1 cellular context compared by ENCODE assay signal in the genomic region with DNA sequence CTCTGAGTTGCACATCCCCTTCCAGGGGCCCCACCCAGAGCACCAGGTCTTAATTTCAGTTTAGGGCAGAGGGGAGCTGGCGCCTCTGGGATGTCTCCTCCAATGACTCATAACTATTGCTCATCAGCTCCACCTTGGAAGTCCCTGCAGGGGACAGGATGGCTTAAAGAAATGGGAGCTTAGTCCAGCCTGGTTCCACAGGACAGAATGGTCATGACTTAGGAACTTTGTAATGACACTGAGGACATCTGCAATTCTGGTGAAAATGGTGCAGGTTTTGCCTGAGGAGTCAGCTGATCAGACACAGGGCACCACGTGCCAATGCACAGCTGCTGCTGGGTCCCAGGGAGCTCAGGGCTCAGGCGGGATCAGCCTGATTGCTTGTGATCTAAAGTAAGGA.
TF ChIP-seq lines count a peak whose summit lies in the region.

No MANE protein-coding gene starts in this region.

TF ChIP-seq in K562, 482 proteins besides CTCF, POLR2A, EP300 and RAD21 (continues in another document):
- TF ChIP-seq ARID1B (IDR thresholded peaks at IDR 0.05) = peak; percentile 53
- TF ChIP-seq DPF2 (IDR thresholded peaks at IDR 0.05) = peak; percentile 55
- peak; percentile 31; the same call in 1 of the 2 replicates for TF ChIP-seq SMARCE1 (IDR thresholded peaks at IDR 0.05)
- peak; percentile 63; the same call in 1 of the 2 replicates for TF ChIP-seq SMARCA4 (IDR thresholded peaks at IDR 0.05)
- no peak for TF ChIP-seq NR2C1 (IDR thresholded peaks at IDR 0.05)
- 0 out of 2 replicates have a peak, but pooled peaks have one; percentile 19 for TF ChIP-seq NR2C1 (tag; IDR thresholded peaks at IDR 0.05)
- TF ChIP-seq CC2D1A (IDR thresholded peaks at IDR 0.05) = no peak
- no peak for TF ChIP-seq BRF1 (IDR thresholded peaks at IDR 0.05; ENCODE audit: borderline replicate concordance, extremely low read depth, insufficient read length)
- TF ChIP-seq TCFL5 (CRISPR knock-in tag; conservative IDR thresholded peaks at IDR 0.05) = no peak
- TF ChIP-seq, protein P1, sequence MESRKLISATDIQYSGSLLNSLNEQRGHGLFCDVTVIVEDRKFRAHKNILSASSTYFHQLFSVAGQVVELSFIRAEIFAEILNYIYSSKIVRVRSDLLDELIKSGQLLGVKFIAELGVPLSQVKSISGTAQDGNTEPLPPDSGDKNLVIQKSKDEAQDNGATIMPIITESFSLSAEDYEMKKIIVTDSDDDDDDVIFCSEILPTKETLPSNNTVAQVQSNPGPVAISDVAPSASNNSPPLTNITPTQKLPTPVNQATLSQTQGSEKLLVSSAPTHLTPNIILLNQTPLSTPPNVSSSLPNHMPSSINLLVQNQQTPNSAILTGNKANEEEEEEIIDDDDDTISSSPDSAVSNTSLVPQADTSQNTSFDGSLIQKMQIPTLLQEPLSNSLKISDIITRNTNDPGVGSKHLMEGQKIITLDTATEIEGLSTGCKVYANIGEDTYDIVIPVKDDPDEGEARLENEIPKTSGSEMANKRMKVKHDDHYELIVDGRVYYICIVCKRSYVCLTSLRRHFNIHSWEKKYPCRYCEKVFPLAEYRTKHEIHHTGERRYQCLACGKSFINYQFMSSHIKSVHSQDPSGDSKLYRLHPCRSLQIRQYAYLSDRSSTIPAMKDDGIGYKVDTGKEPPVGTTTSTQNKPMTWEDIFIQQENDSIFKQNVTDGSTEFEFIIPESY (CRISPR knock-in tag; IDR thresholded peaks at IDR 0.05) = peak; percentile 47; the same call in 1 of the 2 replicates
- no peak for TF ChIP-seq HCFC1 (IDR thresholded peaks at IDR 0.05; ENCODE audit: low read depth, low read length)
- TF ChIP-seq, protein P2, sequence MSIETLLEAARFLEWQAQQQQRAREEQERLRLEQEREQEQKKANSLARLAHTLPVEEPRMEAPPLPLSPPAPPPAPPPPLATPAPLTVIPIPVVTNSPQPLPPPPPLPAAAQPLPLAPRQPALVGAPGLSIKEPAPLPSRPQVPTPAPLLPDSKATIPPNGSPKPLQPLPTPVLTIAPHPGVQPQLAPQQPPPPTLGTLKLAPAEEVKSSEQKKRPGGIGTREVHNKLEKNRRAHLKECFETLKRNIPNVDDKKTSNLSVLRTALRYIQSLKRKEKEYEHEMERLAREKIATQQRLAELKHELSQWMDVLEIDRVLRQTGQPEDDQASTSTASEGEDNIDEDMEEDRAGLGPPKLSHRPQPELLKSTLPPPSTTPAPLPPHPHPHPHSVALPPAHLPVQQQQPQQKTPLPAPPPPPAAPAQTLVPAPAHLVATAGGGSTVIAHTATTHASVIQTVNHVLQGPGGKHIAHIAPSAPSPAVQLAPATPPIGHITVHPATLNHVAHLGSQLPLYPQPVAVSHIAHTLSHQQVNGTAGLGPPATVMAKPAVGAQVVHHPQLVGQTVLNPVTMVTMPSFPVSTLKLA (conservative IDR thresholded peaks at IDR 0.05) = peak in 1 of 2 experiments; percentile 32; a peak in 1 of 4 replicates
- no peak for TF ChIP-seq MEF2A (IDR thresholded peaks at IDR 0.05; ENCODE audit: control insufficient read depth, low read depth, low read length)
- TF ChIP-seq TAF9B (IDR thresholded peaks at IDR 0.05; ENCODE audit: partially characterized antibody) = no peak
- TF ChIP-seq JUND (IDR thresholded peaks at IDR 0.05; ENCODE audit: borderline replicate concordance, low read depth, low read length) = peak; percentile 92
- TF ChIP-seq JUND (tag; IDR thresholded peaks at IDR 0.05; ENCODE audit: borderline replicate concordance, low read depth, low read length) = peak; percentile 85; the same call in 2 of the 3 replicates
- TF ChIP-seq, protein P3, sequence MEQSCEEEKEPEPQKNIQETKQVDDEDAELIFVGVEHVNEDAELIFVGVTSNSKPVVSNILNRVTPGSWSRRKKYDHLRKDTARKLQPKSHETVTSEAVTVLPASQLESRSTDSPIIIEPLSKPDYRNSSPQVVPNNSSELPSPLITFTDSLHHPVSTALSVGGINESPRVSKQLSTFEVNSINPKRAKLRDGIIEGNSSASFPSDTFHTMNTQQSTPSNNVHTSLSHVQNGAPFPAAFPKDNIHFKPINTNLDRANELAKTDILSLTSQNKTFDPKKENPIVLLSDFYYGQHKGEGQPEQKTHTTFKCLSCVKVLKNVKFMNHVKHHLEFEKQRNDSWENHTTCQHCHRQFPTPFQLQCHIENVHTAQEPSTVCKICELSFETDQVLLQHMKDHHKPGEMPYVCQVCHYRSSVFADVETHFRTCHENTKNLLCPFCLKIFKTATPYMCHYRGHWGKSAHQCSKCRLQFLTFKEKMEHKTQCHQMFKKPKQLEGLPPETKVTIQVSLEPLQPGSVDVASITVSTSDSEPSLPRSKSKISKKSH (CRISPR knock-in tag; IDR thresholded peaks at IDR 0.05) = no peak
- TF ChIP-seq CBFA2T2 (conservative IDR thresholded peaks at IDR 0.05) = 0 out of 2 replicates have a peak, but pooled peaks have one; percentile 11
- TF ChIP-seq STAG1 (CRISPR knock-in tag; IDR thresholded peaks at IDR 0.05; ENCODE audit: borderline replicate concordance) = no peak
- peak; percentile 58 for TF ChIP-seq FOS (IDR thresholded peaks at IDR 0.05; ENCODE audit: extremely low read depth, insufficient read length)
- TF ChIP-seq, protein P4, sequence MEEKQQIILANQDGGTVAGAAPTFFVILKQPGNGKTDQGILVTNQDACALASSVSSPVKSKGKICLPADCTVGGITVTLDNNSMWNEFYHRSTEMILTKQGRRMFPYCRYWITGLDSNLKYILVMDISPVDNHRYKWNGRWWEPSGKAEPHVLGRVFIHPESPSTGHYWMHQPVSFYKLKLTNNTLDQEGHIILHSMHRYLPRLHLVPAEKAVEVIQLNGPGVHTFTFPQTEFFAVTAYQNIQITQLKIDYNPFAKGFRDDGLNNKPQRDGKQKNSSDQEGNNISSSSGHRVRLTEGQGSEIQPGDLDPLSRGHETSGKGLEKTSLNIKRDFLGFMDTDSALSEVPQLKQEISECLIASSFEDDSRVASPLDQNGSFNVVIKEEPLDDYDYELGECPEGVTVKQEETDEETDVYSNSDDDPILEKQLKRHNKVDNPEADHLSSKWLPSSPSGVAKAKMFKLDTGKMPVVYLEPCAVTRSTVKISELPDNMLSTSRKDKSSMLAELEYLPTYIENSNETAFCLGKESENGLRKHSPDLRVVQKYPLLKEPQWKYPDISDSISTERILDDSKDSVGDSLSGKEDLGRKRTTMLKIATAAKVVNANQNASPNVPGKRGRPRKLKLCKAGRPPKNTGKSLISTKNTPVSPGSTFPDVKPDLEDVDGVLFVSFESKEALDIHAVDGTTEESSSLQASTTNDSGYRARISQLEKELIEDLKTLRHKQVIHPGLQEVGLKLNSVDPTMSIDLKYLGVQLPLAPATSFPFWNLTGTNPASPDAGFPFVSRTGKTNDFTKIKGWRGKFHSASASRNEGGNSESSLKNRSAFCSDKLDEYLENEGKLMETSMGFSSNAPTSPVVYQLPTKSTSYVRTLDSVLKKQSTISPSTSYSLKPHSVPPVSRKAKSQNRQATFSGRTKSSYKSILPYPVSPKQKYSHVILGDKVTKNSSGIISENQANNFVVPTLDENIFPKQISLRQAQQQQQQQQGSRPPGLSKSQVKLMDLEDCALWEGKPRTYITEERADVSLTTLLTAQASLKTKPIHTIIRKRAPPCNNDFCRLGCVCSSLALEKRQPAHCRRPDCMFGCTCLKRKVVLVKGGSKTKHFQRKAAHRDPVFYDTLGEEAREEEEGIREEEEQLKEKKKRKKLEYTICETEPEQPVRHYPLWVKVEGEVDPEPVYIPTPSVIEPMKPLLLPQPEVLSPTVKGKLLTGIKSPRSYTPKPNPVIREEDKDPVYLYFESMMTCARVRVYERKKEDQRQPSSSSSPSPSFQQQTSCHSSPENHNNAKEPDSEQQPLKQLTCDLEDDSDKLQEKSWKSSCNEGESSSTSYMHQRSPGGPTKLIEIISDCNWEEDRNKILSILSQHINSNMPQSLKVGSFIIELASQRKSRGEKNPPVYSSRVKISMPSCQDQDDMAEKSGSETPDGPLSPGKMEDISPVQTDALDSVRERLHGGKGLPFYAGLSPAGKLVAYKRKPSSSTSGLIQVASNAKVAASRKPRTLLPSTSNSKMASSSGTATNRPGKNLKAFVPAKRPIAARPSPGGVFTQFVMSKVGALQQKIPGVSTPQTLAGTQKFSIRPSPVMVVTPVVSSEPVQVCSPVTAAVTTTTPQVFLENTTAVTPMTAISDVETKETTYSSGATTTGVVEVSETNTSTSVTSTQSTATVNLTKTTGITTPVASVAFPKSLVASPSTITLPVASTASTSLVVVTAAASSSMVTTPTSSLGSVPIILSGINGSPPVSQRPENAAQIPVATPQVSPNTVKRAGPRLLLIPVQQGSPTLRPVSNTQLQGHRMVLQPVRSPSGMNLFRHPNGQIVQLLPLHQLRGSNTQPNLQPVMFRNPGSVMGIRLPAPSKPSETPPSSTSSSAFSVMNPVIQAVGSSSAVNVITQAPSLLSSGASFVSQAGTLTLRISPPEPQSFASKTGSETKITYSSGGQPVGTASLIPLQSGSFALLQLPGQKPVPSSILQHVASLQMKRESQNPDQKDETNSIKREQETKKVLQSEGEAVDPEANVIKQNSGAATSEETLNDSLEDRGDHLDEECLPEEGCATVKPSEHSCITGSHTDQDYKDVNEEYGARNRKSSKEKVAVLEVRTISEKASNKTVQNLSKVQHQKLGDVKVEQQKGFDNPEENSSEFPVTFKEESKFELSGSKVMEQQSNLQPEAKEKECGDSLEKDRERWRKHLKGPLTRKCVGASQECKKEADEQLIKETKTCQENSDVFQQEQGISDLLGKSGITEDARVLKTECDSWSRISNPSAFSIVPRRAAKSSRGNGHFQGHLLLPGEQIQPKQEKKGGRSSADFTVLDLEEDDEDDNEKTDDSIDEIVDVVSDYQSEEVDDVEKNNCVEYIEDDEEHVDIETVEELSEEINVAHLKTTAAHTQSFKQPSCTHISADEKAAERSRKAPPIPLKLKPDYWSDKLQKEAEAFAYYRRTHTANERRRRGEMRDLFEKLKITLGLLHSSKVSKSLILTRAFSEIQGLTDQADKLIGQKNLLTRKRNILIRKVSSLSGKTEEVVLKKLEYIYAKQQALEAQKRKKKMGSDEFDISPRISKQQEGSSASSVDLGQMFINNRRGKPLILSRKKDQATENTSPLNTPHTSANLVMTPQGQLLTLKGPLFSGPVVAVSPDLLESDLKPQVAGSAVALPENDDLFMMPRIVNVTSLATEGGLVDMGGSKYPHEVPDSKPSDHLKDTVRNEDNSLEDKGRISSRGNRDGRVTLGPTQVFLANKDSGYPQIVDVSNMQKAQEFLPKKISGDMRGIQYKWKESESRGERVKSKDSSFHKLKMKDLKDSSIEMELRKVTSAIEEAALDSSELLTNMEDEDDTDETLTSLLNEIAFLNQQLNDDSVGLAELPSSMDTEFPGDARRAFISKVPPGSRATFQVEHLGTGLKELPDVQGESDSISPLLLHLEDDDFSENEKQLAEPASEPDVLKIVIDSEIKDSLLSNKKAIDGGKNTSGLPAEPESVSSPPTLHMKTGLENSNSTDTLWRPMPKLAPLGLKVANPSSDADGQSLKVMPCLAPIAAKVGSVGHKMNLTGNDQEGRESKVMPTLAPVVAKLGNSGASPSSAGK (IDR thresholded peaks at IDR 0.05) = 0 out of 2 replicates have a peak, but pooled peaks have one; percentile 23
- TF ChIP-seq, protein P5, sequence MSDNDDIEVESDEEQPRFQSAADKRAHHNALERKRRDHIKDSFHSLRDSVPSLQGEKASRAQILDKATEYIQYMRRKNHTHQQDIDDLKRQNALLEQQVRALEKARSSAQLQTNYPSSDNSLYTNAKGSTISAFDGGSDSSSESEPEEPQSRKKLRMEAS (CRISPR knock-in tag; IDR thresholded peaks at IDR 0.05) = 0 out of 2 replicates have a peak, but pooled peaks have one; percentile 35
- no peak for TF ChIP-seq NONO (IDR thresholded peaks at IDR 0.05; ENCODE audit: low read depth in 2 of 2, low read length in 1 of 2)
- TF ChIP-seq, protein P6, sequence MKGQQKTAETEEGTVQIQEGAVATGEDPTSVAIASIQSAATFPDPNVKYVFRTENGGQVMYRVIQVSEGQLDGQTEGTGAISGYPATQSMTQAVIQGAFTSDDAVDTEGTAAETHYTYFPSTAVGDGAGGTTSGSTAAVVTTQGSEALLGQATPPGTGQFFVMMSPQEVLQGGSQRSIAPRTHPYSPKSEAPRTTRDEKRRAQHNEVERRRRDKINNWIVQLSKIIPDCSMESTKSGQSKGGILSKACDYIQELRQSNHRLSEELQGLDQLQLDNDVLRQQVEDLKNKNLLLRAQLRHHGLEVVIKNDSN (CRISPR knock-in tag; IDR thresholded peaks at IDR 0.05) = peak; percentile 61
- no peak for TF ChIP-seq TEAD2 (tag; IDR thresholded peaks at IDR 0.05)
- TF ChIP-seq, protein P7, sequence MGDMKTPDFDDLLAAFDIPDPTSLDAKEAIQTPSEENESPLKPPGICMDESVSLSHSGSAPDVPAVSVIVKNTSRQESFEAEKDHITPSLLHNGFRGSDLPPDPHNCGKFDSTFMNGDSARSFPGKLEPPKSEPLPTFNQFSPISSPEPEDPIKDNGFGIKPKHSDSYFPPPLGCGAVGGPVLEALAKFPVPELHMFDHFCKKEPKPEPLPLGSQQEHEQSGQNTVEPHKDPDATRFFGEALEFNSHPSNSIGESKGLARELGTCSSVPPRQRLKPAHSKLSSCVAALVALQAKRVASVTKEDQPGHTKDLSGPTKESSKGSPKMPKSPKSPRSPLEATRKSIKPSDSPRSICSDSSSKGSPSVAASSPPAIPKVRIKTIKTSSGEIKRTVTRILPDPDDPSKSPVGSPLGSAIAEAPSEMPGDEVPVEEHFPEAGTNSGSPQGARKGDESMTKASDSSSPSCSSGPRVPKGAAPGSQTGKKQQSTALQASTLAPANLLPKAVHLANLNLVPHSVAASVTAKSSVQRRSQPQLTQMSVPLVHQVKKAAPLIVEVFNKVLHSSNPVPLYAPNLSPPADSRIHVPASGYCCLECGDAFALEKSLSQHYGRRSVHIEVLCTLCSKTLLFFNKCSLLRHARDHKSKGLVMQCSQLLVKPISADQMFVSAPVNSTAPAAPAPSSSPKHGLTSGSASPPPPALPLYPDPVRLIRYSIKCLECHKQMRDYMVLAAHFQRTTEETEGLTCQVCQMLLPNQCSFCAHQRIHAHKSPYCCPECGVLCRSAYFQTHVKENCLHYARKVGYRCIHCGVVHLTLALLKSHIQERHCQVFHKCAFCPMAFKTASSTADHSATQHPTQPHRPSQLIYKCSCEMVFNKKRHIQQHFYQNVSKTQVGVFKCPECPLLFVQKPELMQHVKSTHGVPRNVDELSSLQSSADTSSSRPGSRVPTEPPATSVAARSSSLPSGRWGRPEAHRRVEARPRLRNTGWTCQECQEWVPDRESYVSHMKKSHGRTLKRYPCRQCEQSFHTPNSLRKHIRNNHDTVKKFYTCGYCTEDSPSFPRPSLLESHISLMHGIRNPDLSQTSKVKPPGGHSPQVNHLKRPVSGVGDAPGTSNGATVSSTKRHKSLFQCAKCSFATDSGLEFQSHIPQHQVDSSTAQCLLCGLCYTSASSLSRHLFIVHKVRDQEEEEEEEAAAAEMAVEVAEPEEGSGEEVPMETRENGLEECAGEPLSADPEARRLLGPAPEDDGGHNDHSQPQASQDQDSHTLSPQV (IDR thresholded peaks at IDR 0.05) = peak; percentile 78
- TF ChIP-seq, protein P8, sequence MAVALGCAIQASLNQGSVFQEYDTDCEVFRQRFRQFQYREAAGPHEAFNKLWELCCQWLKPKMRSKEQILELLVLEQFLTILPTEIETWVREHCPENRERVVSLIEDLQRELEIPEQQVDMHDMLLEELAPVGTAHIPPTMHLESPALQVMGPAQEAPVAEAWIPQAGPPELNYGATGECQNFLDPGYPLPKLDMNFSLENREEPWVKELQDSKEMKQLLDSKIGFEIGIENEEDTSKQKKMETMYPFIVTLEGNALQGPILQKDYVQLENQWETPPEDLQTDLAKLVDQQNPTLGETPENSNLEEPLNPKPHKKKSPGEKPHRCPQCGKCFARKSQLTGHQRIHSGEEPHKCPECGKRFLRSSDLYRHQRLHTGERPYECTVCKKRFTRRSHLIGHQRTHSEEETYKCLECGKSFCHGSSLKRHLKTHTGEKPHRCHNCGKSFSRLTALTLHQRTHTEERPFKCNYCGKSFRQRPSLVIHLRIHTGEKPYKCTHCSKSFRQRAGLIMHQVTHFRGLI (CRISPR knock-in tag; IDR thresholded peaks at IDR 0.05) = no peak
